12 cellular contexts compared by ENCODE assay signal in the genomic region with DNA sequence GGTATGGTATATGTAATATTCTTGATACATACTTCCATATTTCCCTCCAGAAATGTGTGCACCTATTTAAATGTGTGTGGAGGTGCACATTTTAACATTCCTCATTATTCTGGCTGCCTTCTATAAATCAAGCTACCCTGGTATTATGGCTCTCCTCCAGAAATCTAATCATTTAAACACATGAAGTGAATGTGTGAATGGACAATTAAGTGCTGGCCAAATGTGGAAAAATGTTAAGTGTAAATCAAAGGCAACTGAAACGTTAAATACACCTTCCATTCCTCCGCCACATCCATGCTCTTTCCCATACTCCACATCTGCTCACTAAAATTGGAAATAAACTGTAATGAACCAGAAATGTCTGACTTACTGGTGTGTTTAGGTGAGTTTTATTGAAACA. TPM values are rescaled to one million over a fixed set of nuclear protein-coding genes. Genes with fewer than 3 reads are reported as not detected.
"Had no signal": no experiment of that assay in that cellular context is flagged by ENCODE, and none has a peak within 500 bp of the region (broad histone marks: within the 10 kb centered on the region; RNA-seq: fewer than 3 reads in every experiment).

No MANE protein-coding gene starts in this region.

- H3K27ac Mint-ChIP-seq: GM23338, H9, HFFc6 had no signal

- H3K4me3 Mint-ChIP-seq: GM23338, H9, HFFc6 had no signal

- H3K9me3 ChIP-seq: HAP-1 had no signal

- H3K36me3 ChIP-seq: HAP-1 had no signal

- DNase-seq: GM23248, GOT3, H7, H9, HCEC 1CT, HFFc6 had no signal

- H3K4me1 Mint-ChIP-seq: GM23338, H9 had no signal

- FAIRE-seq: H1, H54 had no signal

- H3K27ac ChIP-seq: GM23248 had no signal

- H3K4me2 ChIP-seq: GM23338 had no signal

- H3K4me1 ChIP-seq: HAP-1 had no signal

- H3K9me3 Mint-ChIP-seq: GM23338, HFFc6 had no signal

- ATAC-seq: GM23338, HCT116 had no signal

- H3K4me3 ChIP-seq: GM23248, GM23338, HAP-1 had no signal

- H2AFZ ChIP-seq: GM23248, GM23338 had no signal

- H3K9ac ChIP-seq: GM23248 had no signal

RNA-seq across cellular contexts. Expression of gene ESR1, which starts 24.9 kb away (rescaled TPM):
- total RNA-seq: GM23248, H4, H9 had no signal
